In the genomic region with DNA sequence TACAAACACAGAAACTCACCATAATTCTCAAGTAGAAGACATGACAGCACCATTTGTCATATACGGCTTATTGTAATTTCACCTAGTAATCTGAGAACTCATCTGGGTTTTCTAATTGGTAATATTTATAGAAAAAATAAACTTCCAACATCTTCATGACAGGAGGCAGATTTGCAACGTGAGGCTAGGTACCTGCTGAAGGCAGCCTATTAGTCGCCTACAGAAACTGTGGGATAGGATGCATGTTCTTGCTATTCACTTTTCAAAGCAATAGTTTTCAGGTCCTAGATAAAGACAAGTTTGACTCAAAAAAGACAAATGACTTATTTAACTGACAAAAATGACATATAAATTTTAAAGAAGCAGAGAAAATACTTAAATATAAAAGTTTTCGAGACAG, we compare ENCODE assay signal across 1 cellular context.
TF ChIP-seq lines count a peak whose summit lies in the region.

No MANE protein-coding gene starts in this region.

TF ChIP-seq in GM23338, 12 proteins besides CTCF, POLR2A, EP300 and RAD21 (continued from another document):
- TF ChIP-seq ZNF462 (CRISPR knock-in tag; IDR thresholded peaks at IDR 0.05) (no peak), POLR2AphosphoS5 (IDR thresholded peaks at IDR 0.05; ENCODE audit: low read depth) (no peak)
